In the genomic region with DNA sequence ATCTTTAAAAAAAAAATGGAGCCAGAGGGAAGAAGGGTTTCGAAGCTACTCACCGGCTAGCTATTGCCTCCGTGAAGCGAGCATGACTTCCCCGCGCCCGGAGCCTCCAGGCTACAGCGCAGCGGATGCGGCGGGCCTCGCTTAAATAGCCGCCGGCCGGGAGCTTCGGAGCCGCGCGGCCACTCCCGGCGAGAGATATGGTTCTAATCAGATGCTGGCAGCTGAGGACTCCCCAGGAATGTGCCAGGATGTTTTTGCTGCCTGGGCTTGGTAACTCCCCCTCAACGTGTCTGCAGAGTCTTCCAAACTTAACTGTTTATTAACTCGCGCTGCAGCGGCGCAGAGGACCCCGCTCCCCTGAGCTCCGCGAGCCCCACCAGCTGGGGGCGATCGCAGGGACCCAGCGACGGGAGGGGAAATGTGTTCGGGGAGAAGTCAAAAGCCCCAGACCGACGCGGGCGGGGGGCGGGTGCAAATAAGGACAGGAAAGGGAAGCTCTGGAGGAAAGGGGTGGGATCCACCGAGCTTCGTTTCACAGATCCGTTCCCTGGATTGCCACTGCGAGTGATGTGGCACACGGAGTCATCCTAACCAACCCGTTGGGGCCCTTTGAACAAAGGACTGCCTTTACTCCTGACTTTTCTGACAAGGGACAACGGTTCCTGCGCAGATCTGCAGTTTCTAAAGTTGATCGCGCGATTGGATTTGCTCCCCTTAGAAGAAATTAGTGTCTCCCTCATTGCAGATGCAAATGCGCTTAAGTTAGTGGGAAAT, we compare ENCODE assay signal across 8 cellular contexts. TPM values are rescaled to one million over a fixed set of nuclear protein-coding genes. Genes with fewer than 3 reads are reported as not detected.
A peak's percentile ranks its signal among the peaks of the same experiment; 100 is the strongest.
DNase-seq lines count a peak whose midpoint lies in the region; ATAC-seq and TF ChIP-seq lines count a peak whose summit lies in the region.

A gene (minus strand): TSS at position 230 of the 774 bp plus-strand sequence. CDS start 30,660 bp downstream, outside the sequence.

- ATAC-seq in HG02588 (IDR thresholded peaks at IDR 0.05; ENCODE audit: unreplicated experiment), result peak; percentile 54
- peak; percentile 84 for ATAC-seq in activated naive CD8-positive, alpha-beta T cell treated with anti-CD3 and anti-CD28 coated beads, Interleukin-2, amount 50 U/mL, for 24 hours

- peaks cover 0 to 2% (median 0%) of the 10 kb centered on the region in 7 donors for H3K9me3 Mint-ChIP-seq in CD14-positive monocyte
- no peaks in the 10 kb centered on the region for H3K9me3 Mint-ChIP-seq in activated naive CD8-positive, alpha-beta T cell treated with anti-CD3 and anti-CD28 coated beads, Interleukin-2, amount 50 U/mL, for 24 hours

- TF ChIP-seq CTCF in CD14-positive monocyte (IDR thresholded peaks at IDR 0.05) (peak; percentile 55), neutrophil (IDR thresholded peaks at IDR 0.05) (no peak), testis (IDR thresholded peaks at IDR 0.05) (peak; percentile 7 to 38 (median 26))

- peak within 1 kb of the TSS; percentile 59 to 93 (median 87) for H3K27ac Mint-ChIP-seq in CD14-positive monocyte
- H3K27ac Mint-ChIP-seq in activated naive CD8-positive, alpha-beta T cell treated with anti-CD3 and anti-CD28 coated beads, Interleukin-2, amount 50 U/mL, for 24 hours, result no peak within 1 kb of the TSS

- H3K4me1 Mint-ChIP-seq in CD14-positive monocyte, result peaks cover 39% of the 10 kb centered on the region
- H3K4me1 Mint-ChIP-seq in activated naive CD8-positive, alpha-beta T cell treated with anti-CD3 and anti-CD28 coated beads, Interleukin-2, amount 50 U/mL, for 24 hours, result peaks cover 7% of the 10 kb centered on the region

- H3K36me3 Mint-ChIP-seq in CD14-positive monocyte, result peaks cover 0 to 2% of the 10 kb centered on the region in 2 donors
- H3K36me3 Mint-ChIP-seq in activated naive CD8-positive, alpha-beta T cell treated with anti-CD3 and anti-CD28 coated beads, Interleukin-2, amount 50 U/mL, for 24 hours (ENCODE audit: low read depth), result no peaks in the 10 kb centered on the region

- TF ChIP-seq POLR2A in testis (IDR thresholded peaks at IDR 0.05), result no peak

- in situ Hi-C loops in SK-MEL-5 (cut with HindIII; ENCODE audit: low pct_unique_long_range_greater_than_20kb, low sequenced_read_pairs), result no loop called here

- H3K4me3 ChIP-seq in neutrophil (ENCODE audit: low read depth in 1 of 2, low read length in 1 of 2) (peak within 1 kb of the TSS; percentile 39 to 57), testis (peak within 1 kb of the TSS; percentile 64 to 77)

- intact Hi-C loops in CD14-positive monocyte (cut with micrococcal nuclease) (loop anchor here in 1 of 2 donors (5.0 kb wide), 2 partner anchors 48 to 122 kb away; no protein-coding TSS in a partner anchor), testis (cut with DNase I; ENCODE audit: low total_unique reads) (no loop called here)

- H3K4me3 Mint-ChIP-seq in CD14-positive monocyte, result peak within 1 kb of the TSS; percentile 92 to 98
- peak within 1 kb of the TSS; percentile 81 for H3K4me3 Mint-ChIP-seq in activated naive CD8-positive, alpha-beta T cell treated with anti-CD3 and anti-CD28 coated beads, Interleukin-2, amount 50 U/mL, for 24 hours

- H3K27me3 ChIP-seq in neutrophil, result peaks cover 50% of the 10 kb centered on the region
- H3K27me3 ChIP-seq in testis, result no peaks in the 10 kb centered on the region

- DNase-seq in CD14-positive monocyte (ENCODE audit: low spot score), result peak; percentile 60
- DNase-seq in SK-MEL-5 (ENCODE audit: low read depth, low spot score), result peak; percentile 99
- DNase-seq in activated naive CD8-positive, alpha-beta T cell treated with anti-CD3 and anti-CD28 coated beads, Interleukin-2, amount 50 U/mL, for 24 hours, result peak; percentile 53
- peak; percentile 98 for DNase-seq in glomerular visceral epithelial cell (ENCODE audit: extremely low spot score)
- peak; percentile 85 for DNase-seq in testis
- no peak for DNase-seq in NCI-H2196 (lab: John Stamatoyannopoulos, UW; ENCODE audit: unreplicated experiment)

- H3K4me1 ChIP-seq in neutrophil (ENCODE audit: control insufficient read depth in 1 of 2, insufficient read depth in 1 of 2, low read depth in 1 of 2, low read length in 1 of 2) (peaks cover 8 to 15% of the 10 kb centered on the region in 2 experiments), testis (peaks cover 32% of the 10 kb centered on the region)

- H3K27ac ChIP-seq in neutrophil, result no peak within 1 kb of the TSS
- H3K27ac ChIP-seq in testis, result peak within 1 kb of the TSS; percentile 73 to 82

- H3K36me3 ChIP-seq in neutrophil (no peaks in the 10 kb centered on the region), testis (ENCODE audit: low read depth, missing control alignments) (no peaks in the 10 kb centered on the region)

- H3K27me3 Mint-ChIP-seq in CD14-positive monocyte (ENCODE audit: low read depth in 3 of 3), result peaks cover 4 to 11% (median 7%) of the 10 kb centered on the region in 3 donors
- peaks cover 50% of the 10 kb centered on the region for H3K27me3 Mint-ChIP-seq in activated naive CD8-positive, alpha-beta T cell treated with anti-CD3 and anti-CD28 coated beads, Interleukin-2, amount 50 U/mL, for 24 hours

- 0 to 1% methylated on average over 43 to 51 of the region's 51 CpGs for WGBS in testis, 2 donors

- H3K9me3 ChIP-seq in neutrophil, result no peaks in the 10 kb centered on the region
- H3K9me3 ChIP-seq in testis, result no peaks in the 10 kb centered on the region

RNA-seq across cellular contexts. Expression of the gene that starts here (rescaled TPM):
- polyA plus RNA-seq in CD14-positive monocyte (1 to 10 TPM in 1 of 2 donors, under 1 TPM in 1; 0.98 to 3.0 TPM), testis (ENCODE audit: insufficient read depth, low read depth, low replicate concordance) (29.7 TPM)
- total RNA-seq in SK-MEL-5 (2014; rRNA removed; shearing (Covaris generic)), result 221 and 253 TPM in 2 replicates
- 282 and 344 TPM in 2 replicates for polyA plus RNA-seq in SK-MEL-5 (2015; cell fraction: cytosol; rRNA removed)
- polyA plus RNA-seq in SK-MEL-5 (2015; cell fraction: nucleus; rRNA removed), result 546 and 630 TPM in 2 replicates
- 10 to 100 TPM; 12.9 to 56.2 TPM for total RNA-seq in testis
